35 cellular contexts compared by ENCODE assay signal in the genomic region with DNA sequence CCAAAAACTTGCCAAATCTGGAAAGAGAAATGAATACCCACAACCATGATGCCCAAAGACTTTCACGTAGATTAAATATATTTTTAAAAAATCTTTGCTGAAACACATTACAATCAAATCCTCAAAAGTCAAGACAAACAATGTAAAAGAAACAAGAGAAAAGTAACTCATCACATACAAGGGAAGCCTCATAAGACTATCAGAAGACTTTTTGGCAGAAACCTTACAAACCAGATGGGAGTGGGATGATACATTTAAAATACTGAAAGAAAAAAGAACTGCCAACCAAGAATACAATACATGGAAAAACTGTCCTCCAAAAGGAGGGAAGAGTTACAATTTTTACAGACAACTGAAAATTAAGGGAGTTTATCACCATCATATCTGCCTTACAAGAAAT.
A peak's percentile ranks its signal among the peaks of the same experiment; 100 is the strongest.
DNase-seq lines count a peak whose midpoint lies in the region; ATAC-seq and TF ChIP-seq lines count a peak whose summit lies in the region.
"Had no signal": no experiment of that assay in that cellular context is flagged by ENCODE, and none has a peak within 500 bp of the region (broad histone marks: within the 10 kb centered on the region; RNA-seq: fewer than 3 reads in every experiment).

No MANE protein-coding gene starts in this region.

- H3K4me1 ChIP-seq in HCT116 (ENCODE audit: control insufficient read depth in 1 of 2, insufficient read depth in 2 of 2, low read length in 2 of 2) (peaks cover 0 to 9% of the 10 kb centered on the region in 2 experiments; a peak in 2 of 4 replicates), HEK293 (ENCODE audit: control insufficient read depth, insufficient read depth, low read length) (no peaks in the 10 kb centered on the region), heart left ventricle (no peaks in the 10 kb centered on the region)
- H3K4me1 ChIP-seq: A549; BE2C; BLaER1; BLaER1 treated with 17β-estradiol and CSF1 and Interleukin-3, amounts not matched to agents 10 nM and 100 nM; Caco-2 had no signal

- no peak overlapping the region for H3K9ac ChIP-seq in HCT116 (ENCODE audit: low read length)
- H3K9ac ChIP-seq: BLaER1; BLaER1 treated with 17β-estradiol and CSF1 and Interleukin-3, amounts not matched to agents 10 nM and 100 nM had no signal

- POLR2A ChIA-PET in HCT116 (lab: Charles Lee) (no interaction called here), HEK293 (lab: Yijun Ruan, JAX) (no interaction called here)
- POLR2A ChIA-PET in activated CD4-positive, alpha-beta T cell treated with anti-CD3 and anti-CD28 coated beads, Interleukin-2, amount 10 ng/mL, durations not matched to agents 7 days and 5 days (lab: Charles Lee) = no interaction called here

- H3K4me3 ChIP-seq in HCT116 (replicated peaks in 1 of 2; ENCODE audit: low read depth in 1 of 2, low read length in 2 of 2) = no peak overlapping the region
- H3K4me3 ChIP-seq in HEK293 (ENCODE audit: low read depth, low read length) = no peak overlapping the region
- H3K4me3 ChIP-seq in heart left ventricle = no peak overlapping the region
- H3K4me3 ChIP-seq: A549; BLaER1; BLaER1 treated with 17β-estradiol and CSF1 and Interleukin-3, amounts not matched to agents 10 nM and 100 nM had no signal

- BruUV-seq in HCT116 (replicated peaks; lab: Mats Ljungman, UMichigan) = no TSS peak

- CTCF ChIA-PET in HCT116 (lab: Charles Lee) (no interaction called here), HEK293 (lab: Yijun Ruan, JAX) (no interaction called here)
- CTCF ChIA-PET in activated CD4-positive, alpha-beta T cell treated with anti-CD3 and anti-CD28 coated beads, Interleukin-2, amount 10 ng/mL, durations not matched to agents 7 days and 5 days (lab: Charles Lee) = no interaction called here

- H3K27ac ChIP-seq in HCT116 (ENCODE audit: low read depth, low read length) = no peak overlapping the region
- H3K27ac ChIP-seq in HEK293 (ENCODE audit: extremely low read depth, low read depth, low read length) = no peak overlapping the region
- H3K27ac ChIP-seq in heart left ventricle = no peak overlapping the region
- H3K27ac ChIP-seq: 22Rv1; A549; BLaER1; BLaER1 treated with 17β-estradiol and CSF1 and Interleukin-3, amounts not matched to agents 10 nM and 100 nM; C4-2B had no signal

- RAD21 ChIA-PET in HCT116 (lab: Charles Lee; ENCODE audit: low non-redundant PET in 1 of 2, low total read pairs in 2 of 2, uncharacterized antibody in 2 of 2, unreplicated experiment in 2 of 2) = no interaction called here

- TF ChIP-seq POLR2A in HCT116 (IDR thresholded peaks at IDR 0.05; ENCODE audit: borderline replicate concordance, extremely low read depth, insufficient read depth, insufficient read length) (no peak), heart left ventricle (IDR thresholded peaks at IDR 0.05) (no peak)

- H3K79me2 ChIP-seq in HCT116 (ENCODE audit: insufficient read depth, low read length) = no peaks in the 10 kb centered on the region

- H3K4me3 Mint-ChIP-seq in activated T-helper 1 cell treated with anti-CD3 and anti-CD28 coated beads, Interleukin-12 subunit alpha, Interleukin-12 subunit beta, Interleukin-2, Interleukin-4 antibody, amounts not matched to agents 30 ng/mL and 10 ng/mL and 1 ng/mL, durations not matched to agents 14 hours and 24 hours and 36 hours = no peak overlapping the region
- H3K4me3 Mint-ChIP-seq in activated CD4-positive, alpha-beta T cell treated with anti-CD3 and anti-CD28 coated beads, Interleukin-2, amount 10 ng/mL, durations not matched to agents 7 days and 5 days = no peak overlapping the region
- H3K4me3 Mint-ChIP-seq: B cell; CD14-positive monocyte; CD4-positive, alpha-beta memory T cell; CD4-positive, alpha-beta T cell; CD4-positive, CD25-positive, alpha-beta regulatory T cell; CD8-positive, alpha-beta memory T cell; CD8-positive, alpha-beta T cell had no signal

- H3K9me3 Mint-ChIP-seq in activated T-helper 1 cell treated with anti-CD3 and anti-CD28 coated beads, Interleukin-12 subunit alpha, Interleukin-12 subunit beta, Interleukin-2, Interleukin-4 antibody, amounts not matched to agents 30 ng/mL and 10 ng/mL and 1 ng/mL, durations not matched to agents 14 hours and 24 hours and 36 hours = peaks cover 29% of the 10 kb centered on the region
- peaks cover 22% of the 10 kb centered on the region for H3K9me3 Mint-ChIP-seq in activated CD4-positive, alpha-beta T cell treated with anti-CD3 and anti-CD28 coated beads, Interleukin-2, amount 10 ng/mL, durations not matched to agents 7 days and 5 days

- no peaks in the 10 kb centered on the region for H3K9me2 ChIP-seq in HCT116 (ENCODE audit: insufficient read depth)

- TF ChIP-seq RAD21 in HCT116 (IDR thresholded peaks at IDR 0.05; ENCODE audit: low read depth) = no peak

- no peak overlapping the region for H3K4me2 ChIP-seq in HCT116 (ENCODE audit: low read length)
- H3K4me2 ChIP-seq: A549; BLaER1; BLaER1 treated with 17β-estradiol and CSF1 and Interleukin-3, amounts not matched to agents 10 nM and 100 nM had no signal

- H3K27me3 ChIP-seq in HCT116 (ENCODE audit: insufficient read depth, low read length) (no peaks in the 10 kb centered on the region), heart left ventricle (no peaks in the 10 kb centered on the region)
- H3K27me3 ChIP-seq: BE2C; BLaER1; BLaER1 treated with 17β-estradiol and CSF1 and Interleukin-3, amounts not matched to agents 10 nM and 100 nM had no signal

- H3K27me3 Mint-ChIP-seq in activated T-helper 1 cell treated with anti-CD3 and anti-CD28 coated beads, Interleukin-12 subunit alpha, Interleukin-12 subunit beta, Interleukin-2, Interleukin-4 antibody, amounts not matched to agents 30 ng/mL and 10 ng/mL and 1 ng/mL, durations not matched to agents 14 hours and 24 hours and 36 hours (ENCODE audit: insufficient read depth) = no peaks in the 10 kb centered on the region
- no peaks in the 10 kb centered on the region for H3K27me3 Mint-ChIP-seq in activated CD4-positive, alpha-beta T cell treated with anti-CD3 and anti-CD28 coated beads, Interleukin-2, amount 10 ng/mL, durations not matched to agents 7 days and 5 days
- H3K27me3 Mint-ChIP-seq: B cell; CD4-positive, alpha-beta memory T cell; CD4-positive, alpha-beta T cell; CD4-positive, CD25-positive, alpha-beta regulatory T cell; CD8-positive, alpha-beta memory T cell had no signal

- TF ChIP-seq CTCF in HCT116 (IDR thresholded peaks at IDR 0.05 in 2 of 3, conservative IDR thresholded peaks at IDR 0.05 in 1 of 3; ENCODE audit: borderline replicate concordance in 1 of 3, insufficient read depth in 1 of 3, low read depth in 2 of 3, low read length in 2 of 3) (no peak), HEK293 (tag by site-specific recombination; IDR thresholded peaks at IDR 0.05) (no peak), heart left ventricle (IDR thresholded peaks at IDR 0.05) (no peak)

- H3K36me3 Mint-ChIP-seq in activated T-helper 1 cell treated with anti-CD3 and anti-CD28 coated beads, Interleukin-12 subunit alpha, Interleukin-12 subunit beta, Interleukin-2, Interleukin-4 antibody, amounts not matched to agents 30 ng/mL and 10 ng/mL and 1 ng/mL, durations not matched to agents 14 hours and 24 hours and 36 hours (ENCODE audit: low read depth) = no peaks in the 10 kb centered on the region
- no peaks in the 10 kb centered on the region for H3K36me3 Mint-ChIP-seq in activated CD4-positive, alpha-beta T cell treated with anti-CD3 and anti-CD28 coated beads, Interleukin-2, amount 10 ng/mL, durations not matched to agents 7 days and 5 days (ENCODE audit: low read depth)
- H3K36me3 Mint-ChIP-seq: CD14-positive monocyte; CD4-positive, alpha-beta memory T cell; CD4-positive, CD25-positive, alpha-beta regulatory T cell; CD8-positive, alpha-beta memory T cell; CD8-positive, alpha-beta T cell had no signal

- no peak for ATAC-seq in HCT116
- no peak for ATAC-seq in HG03565 (IDR thresholded peaks at IDR 0.05; ENCODE audit: unreplicated experiment)
- no peak for ATAC-seq in heart left ventricle
- ATAC-seq: A549; CD8-positive, alpha-beta T cell had no signal

- intact Hi-C loops in HCT116 (cut with micrococcal nuclease) (no loop called here), heart left ventricle (cut with DNase I) (no loop called here)
- intact Hi-C loops in activated T-helper 1 cell treated with anti-CD3 and anti-CD28 coated beads, Interleukin-12 subunit alpha, Interleukin-12 subunit beta, Interleukin-2, Interleukin-4 antibody, amounts not matched to agents 30 ng/mL and 10 ng/mL and 1 ng/mL, durations not matched to agents 14 hours and 24 hours and 36 hours (cut with micrococcal nuclease) = no loop called here

- H3K27ac Mint-ChIP-seq in activated T-helper 1 cell treated with anti-CD3 and anti-CD28 coated beads, Interleukin-12 subunit alpha, Interleukin-12 subunit beta, Interleukin-2, Interleukin-4 antibody, amounts not matched to agents 30 ng/mL and 10 ng/mL and 1 ng/mL, durations not matched to agents 14 hours and 24 hours and 36 hours = no peak overlapping the region
- no peak overlapping the region for H3K27ac Mint-ChIP-seq in activated CD4-positive, alpha-beta T cell treated with anti-CD3 and anti-CD28 coated beads, Interleukin-2, amount 10 ng/mL, durations not matched to agents 7 days and 5 days
- H3K27ac Mint-ChIP-seq: B cell; CD14-positive monocyte; CD4-positive, alpha-beta memory T cell; CD4-positive, alpha-beta T cell; CD4-positive, CD25-positive, alpha-beta regulatory T cell; CD8-positive, alpha-beta memory T cell; CD8-positive, alpha-beta T cell had no signal

- no peaks in the 10 kb centered on the region for H3K36me3 ChIP-seq in HCT116 (ENCODE audit: control insufficient read depth in 1 of 2, insufficient read depth in 2 of 2, low read length in 2 of 2)
- H3K36me3 ChIP-seq in HEK293 (ENCODE audit: control insufficient read depth in 2 of 2, insufficient read depth in 1 of 2, low read length in 2 of 2) = no peaks in the 10 kb centered on the region
- H3K36me3 ChIP-seq in heart left ventricle = no peaks in the 10 kb centered on the region
- H3K36me3 ChIP-seq: BE2C; BLaER1; BLaER1 treated with 17β-estradiol and CSF1 and Interleukin-3, amounts not matched to agents 10 nM and 100 nM had no signal

- no peak for DNase-seq in HCT116 (ENCODE audit: low read depth, low spot score)
- peak; percentile 6 for DNase-seq in OCI-M1 (lab: John Stamatoyannopoulos, UW)
- peak; percentile 2 for DNase-seq in amniotic epithelial cell (ENCODE audit: low read depth)
- DNase-seq in activated T-helper 1 cell treated with anti-CD3 and anti-CD28 coated beads, Interleukin-12 subunit alpha, Interleukin-12 subunit beta, Interleukin-2, Interleukin-4 antibody, amounts not matched to agents 30 ng/mL and 10 ng/mL and 1 ng/mL, durations not matched to agents 14 hours and 24 hours and 36 hours (ENCODE audit: low spot score) = no peak
- DNase-seq in heart left ventricle = no peak
- DNase-seq in activated CD4-positive, alpha-beta T cell treated with anti-CD3 and anti-CD28 coated beads, Interleukin-2, amount 10 ng/mL, durations not matched to agents 7 days and 5 days = no peak
- DNase-seq: 8988T; ACHN; AML-193; BE2C; C1 segment of cervical spinal cord; Caco-2; Calu3; CD4-positive, alpha-beta memory T cell; CD4-positive, alpha-beta T cell; CD4-positive, CD25-positive, alpha-beta regulatory T cell; CD8-positive, alpha-beta memory T cell; CD8-positive, alpha-beta T cell; COR-L47; DMS 273 treated with DMSO at 0.1 percent for 48 hours; DMS153; DMS53; DMS79; DMS79 treated with DMSO at 0.1 percent for 48 hours; DND-41; EL had no signal

- no peak overlapping the region for H2AFZ ChIP-seq in HCT116 (ENCODE audit: low read depth, low read length, poor library complexity, severe bottlenecking)

- H3K9me3 ChIP-seq in HCT116 (ENCODE audit: control insufficient read depth in 1 of 2, insufficient read depth in 1 of 2, low read depth in 1 of 2, low read length in 2 of 2) (peaks cover 0 to 4% of the 10 kb centered on the region in 2 experiments; a peak in 1 of 4 replicates), HEK293 (ENCODE audit: control insufficient read depth, insufficient read depth, low read depth, low read length) (no peaks in the 10 kb centered on the region), heart left ventricle (peaks cover 0 to 44% (median 15%) of the 10 kb centered on the region in 12 donors)
- H3K9me3 ChIP-seq: A549, Caco-2 had no signal

- H3K4me1 Mint-ChIP-seq in activated T-helper 1 cell treated with anti-CD3 and anti-CD28 coated beads, Interleukin-12 subunit alpha, Interleukin-12 subunit beta, Interleukin-2, Interleukin-4 antibody, amounts not matched to agents 30 ng/mL and 10 ng/mL and 1 ng/mL, durations not matched to agents 14 hours and 24 hours and 36 hours (ENCODE audit: low read depth) = no peaks in the 10 kb centered on the region
- H3K4me1 Mint-ChIP-seq in activated CD4-positive, alpha-beta T cell treated with anti-CD3 and anti-CD28 coated beads, Interleukin-2, amount 10 ng/mL, durations not matched to agents 7 days and 5 days = no peaks in the 10 kb centered on the region
- H3K4me1 Mint-ChIP-seq: B cell; CD14-positive monocyte; CD4-positive, alpha-beta memory T cell; CD4-positive, CD25-positive, alpha-beta regulatory T cell; CD8-positive, alpha-beta memory T cell had no signal

- no peaks in the 10 kb centered on the region for H4K20me1 ChIP-seq in HCT116 (ENCODE audit: insufficient read depth)
- H4K20me1 ChIP-seq: BLaER1; BLaER1 treated with 17β-estradiol and CSF1 and Interleukin-3, amounts not matched to agents 10 nM and 100 nM had no signal

- 82 to 91% (median 89%) methylated on average over 1 of the region's 1 CpG for WGBS in heart left ventricle, 4 donors

Comparison
In these comparisons a context has a peak if more than half of its experiments do, and no peak if none do; other contexts are left out.
1. DNase-seq: peak in OCI-M1 (single experiment) and amniotic epithelial cell (single experiment); none in HCT116 (single experiment), activated T-helper 1 cell treated with anti-CD3 and anti-CD28 coated beads, Interleukin-12 subunit alpha, Interleukin-12 subunit beta, Interleukin-2, Interleukin-4 antibody, amounts not matched to agents 30 ng/mL and 10 ng/mL and 1 ng/mL, durations not matched to agents 14 hours and 24 hours and 36 hours (single experiment), heart left ventricle (0 of 5) and activated CD4-positive, alpha-beta T cell treated with anti-CD3 and anti-CD28 coated beads, Interleukin-2, amount 10 ng/mL, durations not matched to agents 7 days and 5 days (single experiment).